11 cellular contexts compared by ENCODE assay signal in the genomic region with DNA sequence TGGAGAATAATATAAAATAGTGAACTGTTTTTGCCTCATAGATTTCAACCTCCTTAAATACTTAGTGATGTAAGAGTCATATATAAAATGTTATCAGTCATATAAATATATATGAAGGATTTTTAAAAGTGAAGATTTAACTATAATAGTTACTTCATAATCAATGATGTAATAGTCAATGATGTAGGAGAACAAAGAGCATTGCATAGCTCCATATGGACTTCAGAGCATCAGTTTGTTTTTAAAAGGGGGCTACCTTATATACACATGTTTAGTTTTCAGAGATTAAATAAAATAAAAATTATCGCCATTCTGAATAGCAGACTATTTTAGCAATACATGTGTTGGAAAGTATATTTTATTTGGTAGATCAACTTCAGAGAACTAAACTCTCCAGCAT. TPM values are rescaled to one million over a fixed set of nuclear protein-coding genes. Genes with fewer than 3 reads are reported as not detected.
A peak's percentile ranks its signal among the peaks of the same experiment; 100 is the strongest.
DNase-seq lines count a peak whose midpoint lies in the region; ATAC-seq and TF ChIP-seq lines count a peak whose summit lies in the region.
"Had no signal": no experiment of that assay in that cellular context is flagged by ENCODE, and none has a peak within 500 bp of the region (broad histone marks: within the 10 kb centered on the region; RNA-seq: fewer than 3 reads in every experiment).

No MANE protein-coding gene starts in this region.

- no peak overlapping the region for H3K9ac ChIP-seq in endocrine pancreas (ENCODE audit: control insufficient read depth, insufficient read depth, low read length)

- peak overlapping the region; percentile 80 for H3K27ac ChIP-seq in psoas muscle
- H3K27ac ChIP-seq: 22Rv1 had no signal

- no peaks in the 10 kb centered on the region for H3K27me3 ChIP-seq in endocrine pancreas (ENCODE audit: control insufficient read depth, insufficient read depth, low read length)
- no peaks in the 10 kb centered on the region for H3K27me3 ChIP-seq in psoas muscle (ENCODE audit: insufficient read depth in 3 of 3, low read length in 2 of 3)

- DNase-seq in DMS 273 (lab: John Stamatoyannopoulos, UW; ENCODE audit: unreplicated experiment) (peak; percentile 1), DMS 273 treated with DMSO at 0.1 percent for 48 hours (lab: John Stamatoyannopoulos, UW) (no peak), NB4 (ENCODE audit: low read depth) (no peak), psoas muscle (no peak), AG08395 (ENCODE audit: low spot score) (no peak)
- DNase-seq in effector CD8-positive, alpha-beta T cell (lab: John Stamatoyannopoulos, UW) = no peak
- DNase-seq: activated CD4-positive, CD25-positive, alpha-beta regulatory T cell treated with anti-CD3 and anti-CD28 coated beads, Interleukin-2, amount 50 U/mL, for 72 hours; NCI-H526 had no signal

- TF ChIP-seq POLR2A in NB4 (IDR thresholded peaks at IDR 0.05; ENCODE audit: extremely low read depth, insufficient read length) = no peak

- peaks cover 1% of the 10 kb centered on the region for H3K36me3 ChIP-seq in endocrine pancreas (ENCODE audit: control insufficient read depth, insufficient read depth, low read length)
- H3K36me3 ChIP-seq in psoas muscle (ENCODE audit: insufficient read depth in 1 of 2, low read depth in 1 of 2) = no peaks in the 10 kb centered on the region

- intact Hi-C loops in psoas muscle (cut with DNase I) = no loop called here

- no peaks in the 10 kb centered on the region for H3K9me3 ChIP-seq in endocrine pancreas (ENCODE audit: control insufficient read depth, low read length)
- no peaks in the 10 kb centered on the region for H3K9me3 ChIP-seq in psoas muscle

- peaks cover 15% of the 10 kb centered on the region for H3K4me1 ChIP-seq in endocrine pancreas (ENCODE audit: control insufficient read depth, insufficient read depth, low read length)
- peaks cover 48% of the 10 kb centered on the region for H3K4me1 ChIP-seq in psoas muscle

- WGBS in psoas muscle, 3 donors = 48 to 63% (median 53%) methylated on average over 1 of the region's 1 CpG

- H3K4me3 ChIP-seq in NB4 (ENCODE audit: low read depth, low read length) (peak overlapping the region; percentile 82), endocrine pancreas (ENCODE audit: control insufficient read depth, insufficient read depth, low read length) (peak overlapping the region; percentile 100), psoas muscle (peak overlapping the region; percentile 69)

- ATAC-seq in psoas muscle (no peak), GM21576 (IDR thresholded peaks at IDR 0.05; ENCODE audit: unreplicated experiment) (no peak)

- no peak for TF ChIP-seq CTCF in NB4 (IDR thresholded peaks at IDR 0.05; ENCODE audit: low read depth, low read length)
- no peak for TF ChIP-seq CTCF in psoas muscle (IDR thresholded peaks at IDR 0.05)

RNA-seq across cellular contexts. Expression of a gene that starts 29.1 kb away (rescaled TPM):
- 10 to 100 TPM; 20.7 to 37.1 (median 27.1) TPM for total RNA-seq in psoas muscle
- 10 to 100 TPM; 19.5 to 27.3 (median 20.7) TPM for polyA plus RNA-seq in psoas muscle
